Comparison of ENCODE assay signal across 9 cellular contexts in genomic region chr20:31707994-31708744, GRCh38. TPM values are rescaled to one million over a fixed set of nuclear protein-coding genes. Genes with fewer than 3 reads are reported as not detected.
DNase-seq lines count a peak whose midpoint lies in the region; ATAC-seq and TF ChIP-seq lines count a peak whose summit lies in the region.
"Had no signal": no experiment of that assay in that cellular context is flagged by ENCODE, and none has a peak within 500 bp of the region (broad histone marks: within the 10 kb centered on the region; RNA-seq: fewer than 3 reads in every experiment).

No MANE protein-coding gene starts in this region.

- no peaks in the 10 kb centered on the region for H3K9me3 Mint-ChIP-seq in activated CD4-positive, alpha-beta T cell treated with anti-CD3 and anti-CD28 coated beads, Interleukin-2, amount 10 ng/mL, durations not matched to agents 24 days and 14 days
- no peaks in the 10 kb centered on the region for H3K9me3 Mint-ChIP-seq in activated CD4-positive, alpha-beta T cell treated with anti-CD3 and anti-CD28 coated beads, Interleukin-2, amount 10 ng/mL, durations not matched to agents 7 days and 5 days
- H3K9me3 Mint-ChIP-seq in stimulated activated memory B cell treated with anti-CD40 and anti-IgM and Interleukin-4, amounts not matched to agents 10 μg/mL and 1 μg/mL and 100 μg/mL, for 72 hours, result no peaks in the 10 kb centered on the region

- H3K4me1 ChIP-seq in RWPE2 (ENCODE audit: insufficient read depth, poor library complexity, severe bottlenecking), result peaks cover 84% of the 10 kb centered on the region
- peaks cover 100% of the 10 kb centered on the region for H3K4me1 ChIP-seq in left ventricle myocardium inferior

- H3K4me3 ChIP-seq in RWPE2 (ENCODE audit: severe bottlenecking) (no peak overlapping the region), left ventricle myocardium inferior (peak overlapping the region; percentile 27)

- intact Hi-C loops in activated CD4-positive, alpha-beta T cell treated with anti-CD3 and anti-CD28 coated beads, Interleukin-2, amount 10 ng/mL, durations not matched to agents 24 days and 14 days (cut with micrococcal nuclease), result no loop called here
- intact Hi-C loops in left ventricle myocardium inferior (cut with micrococcal nuclease), result no loop called here

- peak overlapping the region; percentile 21 for H3K4me3 Mint-ChIP-seq in activated CD4-positive, alpha-beta T cell treated with anti-CD3 and anti-CD28 coated beads, Interleukin-2, amount 10 ng/mL, durations not matched to agents 24 days and 14 days
- H3K4me3 Mint-ChIP-seq in activated CD4-positive, alpha-beta T cell treated with anti-CD3 and anti-CD28 coated beads, Interleukin-2, amount 10 ng/mL, durations not matched to agents 7 days and 5 days, result no peak overlapping the region
- no peak overlapping the region for H3K4me3 Mint-ChIP-seq in stimulated activated memory B cell treated with anti-CD40 and anti-IgM and Interleukin-4, amounts not matched to agents 10 μg/mL and 1 μg/mL and 100 μg/mL, for 72 hours
- H3K4me3 Mint-ChIP-seq: B cell had no signal

- no peak for ATAC-seq in RWPE2 (ENCODE audit: low read depth)
- no peak for ATAC-seq in GM18858 (IDR thresholded peaks at IDR 0.05; ENCODE audit: unreplicated experiment)
- no peak for ATAC-seq in stimulated activated memory B cell treated with anti-CD40 and anti-IgM and Interleukin-4, amounts not matched to agents 10 μg/mL and 1 μg/mL and 100 μg/mL, for 72 hours

- POLR2A ChIA-PET in activated CD4-positive, alpha-beta T cell treated with anti-CD3 and anti-CD28 coated beads, Interleukin-2, amount 10 ng/mL, durations not matched to agents 7 days and 5 days (lab: Charles Lee), result no interaction called here

- no peak for DNase-seq in activated CD4-positive, alpha-beta T cell treated with anti-CD3 and anti-CD28 coated beads, Interleukin-2, amount 10 ng/mL, durations not matched to agents 24 days and 14 days
- DNase-seq in activated CD4-positive, alpha-beta T cell treated with anti-CD3 and anti-CD28 coated beads, Interleukin-2, amount 10 ng/mL, durations not matched to agents 7 days and 5 days, result no peak
- DNase-seq in RWPE2 (ENCODE audit: low spot score) (peak; percentile 83), left ventricle myocardium inferior (peak; percentile 64), GM19240 (ENCODE audit: insufficient read length, low spot score) (no peak)

- H3K36me3 Mint-ChIP-seq in activated CD4-positive, alpha-beta T cell treated with anti-CD3 and anti-CD28 coated beads, Interleukin-2, amount 10 ng/mL, durations not matched to agents 24 days and 14 days (ENCODE audit: low read depth), result peaks cover 80% of the 10 kb centered on the region
- peaks cover 64% of the 10 kb centered on the region for H3K36me3 Mint-ChIP-seq in activated CD4-positive, alpha-beta T cell treated with anti-CD3 and anti-CD28 coated beads, Interleukin-2, amount 10 ng/mL, durations not matched to agents 7 days and 5 days (ENCODE audit: low read depth)
- peaks cover 69% of the 10 kb centered on the region for H3K36me3 Mint-ChIP-seq in stimulated activated memory B cell treated with anti-CD40 and anti-IgM and Interleukin-4, amounts not matched to agents 10 μg/mL and 1 μg/mL and 100 μg/mL, for 72 hours

- H3K36me3 ChIP-seq in RWPE2 (ENCODE audit: low read depth), result peaks cover 92% of the 10 kb centered on the region
- peaks cover 36% of the 10 kb centered on the region for H3K36me3 ChIP-seq in left ventricle myocardium inferior

- CTCF ChIA-PET in activated CD4-positive, alpha-beta T cell treated with anti-CD3 and anti-CD28 coated beads, Interleukin-2, amount 10 ng/mL, durations not matched to agents 7 days and 5 days (lab: Charles Lee), result interaction anchor here (0.7 to 3.0 kb wide), 4 partner anchors 9 to 23 kb away, joined by 3 to 14 read pairs (median 5); no protein-coding TSS in a partner anchor

- TF ChIP-seq CTCF in RWPE2 (IDR thresholded peaks at IDR 0.05; ENCODE audit: poor library complexity, severe bottlenecking) (no peak), left ventricle myocardium inferior (IDR thresholded peaks at IDR 0.05; ENCODE audit: borderline replicate concordance) (no peak)

- H3K27me3 ChIP-seq in RWPE2 (ENCODE audit: insufficient read depth, poor library complexity, severe bottlenecking) (no peaks in the 10 kb centered on the region), left ventricle myocardium inferior (ENCODE audit: low read depth) (no peaks in the 10 kb centered on the region)

- H3K9me3 ChIP-seq in RWPE2 (ENCODE audit: severe bottlenecking) (no peaks in the 10 kb centered on the region), left ventricle myocardium inferior (replicated peaks) (no peaks in the 10 kb centered on the region)

- peak overlapping the region; percentile 99 for H3K27ac ChIP-seq in RWPE2 (ENCODE audit: poor library complexity, severe bottlenecking)
- peak overlapping the region; percentile 99 for H3K27ac ChIP-seq in left ventricle myocardium inferior (replicated peaks)
- peak overlapping the region; percentile 87 for H3K27ac ChIP-seq in temporal lobe (ENCODE audit: low read depth, low read length)

- no peaks in the 10 kb centered on the region for H3K27me3 Mint-ChIP-seq in activated CD4-positive, alpha-beta T cell treated with anti-CD3 and anti-CD28 coated beads, Interleukin-2, amount 10 ng/mL, durations not matched to agents 24 days and 14 days
- no peaks in the 10 kb centered on the region for H3K27me3 Mint-ChIP-seq in activated CD4-positive, alpha-beta T cell treated with anti-CD3 and anti-CD28 coated beads, Interleukin-2, amount 10 ng/mL, durations not matched to agents 7 days and 5 days
- no peaks in the 10 kb centered on the region for H3K27me3 Mint-ChIP-seq in stimulated activated memory B cell treated with anti-CD40 and anti-IgM and Interleukin-4, amounts not matched to agents 10 μg/mL and 1 μg/mL and 100 μg/mL, for 72 hours
- H3K27me3 Mint-ChIP-seq: B cell had no signal

- peak overlapping the region; percentile 62 for H3K27ac Mint-ChIP-seq in activated CD4-positive, alpha-beta T cell treated with anti-CD3 and anti-CD28 coated beads, Interleukin-2, amount 10 ng/mL, durations not matched to agents 24 days and 14 days
- H3K27ac Mint-ChIP-seq in activated CD4-positive, alpha-beta T cell treated with anti-CD3 and anti-CD28 coated beads, Interleukin-2, amount 10 ng/mL, durations not matched to agents 7 days and 5 days, result no peak overlapping the region
- no peak overlapping the region for H3K27ac Mint-ChIP-seq in stimulated activated memory B cell treated with anti-CD40 and anti-IgM and Interleukin-4, amounts not matched to agents 10 μg/mL and 1 μg/mL and 100 μg/mL, for 72 hours
- H3K27ac Mint-ChIP-seq: B cell had no signal

- peaks cover 65% of the 10 kb centered on the region for H3K4me1 Mint-ChIP-seq in activated CD4-positive, alpha-beta T cell treated with anti-CD3 and anti-CD28 coated beads, Interleukin-2, amount 10 ng/mL, durations not matched to agents 24 days and 14 days
- H3K4me1 Mint-ChIP-seq in activated CD4-positive, alpha-beta T cell treated with anti-CD3 and anti-CD28 coated beads, Interleukin-2, amount 10 ng/mL, durations not matched to agents 7 days and 5 days, result peaks cover 72% of the 10 kb centered on the region
- peaks cover 82% of the 10 kb centered on the region for H3K4me1 Mint-ChIP-seq in stimulated activated memory B cell treated with anti-CD40 and anti-IgM and Interleukin-4, amounts not matched to agents 10 μg/mL and 1 μg/mL and 100 μg/mL, for 72 hours

RNA-seq across cellular contexts. Expression of gene BCL2L1, which starts 14.5 kb away (rescaled TPM):
- 379 and 381 TPM in 2 replicates for total RNA-seq in activated CD4-positive, alpha-beta T cell treated with anti-CD3 and anti-CD28 coated beads, Interleukin-2, amount 10 ng/mL, durations not matched to agents 24 days and 14 days
- 10 to 100 TPM; 57.1 to 58.8 TPM for total RNA-seq in activated CD4-positive, alpha-beta T cell treated with anti-CD3 and anti-CD28 coated beads, Interleukin-2, amount 10 ng/mL, durations not matched to agents 7 days and 5 days
- total RNA-seq in left ventricle myocardium inferior, result 53.2 TPM
- total RNA-seq in temporal lobe, result 42.5 TPM

RNA-seq across cellular contexts. Expression of gene TPX2, which starts 30.9 kb away (rescaled TPM):
- 60.1 and 61.3 TPM in 2 replicates for total RNA-seq in activated CD4-positive, alpha-beta T cell treated with anti-CD3 and anti-CD28 coated beads, Interleukin-2, amount 10 ng/mL, durations not matched to agents 24 days and 14 days
- 100 to 1,000 TPM; 164 to 193 TPM for total RNA-seq in activated CD4-positive, alpha-beta T cell treated with anti-CD3 and anti-CD28 coated beads, Interleukin-2, amount 10 ng/mL, durations not matched to agents 7 days and 5 days
- 0.71 TPM for total RNA-seq in left ventricle myocardium inferior
- total RNA-seq in temporal lobe, result 6.6 TPM

Comparison
In these comparisons a context has a peak if more than half of its experiments do, and no peak if none do; other contexts are left out.
1. DNase-seq: peak in RWPE2 (single experiment) and left ventricle myocardium inferior (single experiment); none in activated CD4-positive, alpha-beta T cell treated with anti-CD3 and anti-CD28 coated beads, Interleukin-2, amount 10 ng/mL, durations not matched to agents 24 days and 14 days (single experiment), activated CD4-positive, alpha-beta T cell treated with anti-CD3 and anti-CD28 coated beads, Interleukin-2, amount 10 ng/mL, durations not matched to agents 7 days and 5 days (single experiment) and GM19240 (single experiment).
2. Peak in every context shown above with its lines, with median percentiles within 50 percentile points of each other: H3K27ac ChIP-seq.